Comparison of ENCODE assay signal across 26 cellular contexts in the genomic region with DNA sequence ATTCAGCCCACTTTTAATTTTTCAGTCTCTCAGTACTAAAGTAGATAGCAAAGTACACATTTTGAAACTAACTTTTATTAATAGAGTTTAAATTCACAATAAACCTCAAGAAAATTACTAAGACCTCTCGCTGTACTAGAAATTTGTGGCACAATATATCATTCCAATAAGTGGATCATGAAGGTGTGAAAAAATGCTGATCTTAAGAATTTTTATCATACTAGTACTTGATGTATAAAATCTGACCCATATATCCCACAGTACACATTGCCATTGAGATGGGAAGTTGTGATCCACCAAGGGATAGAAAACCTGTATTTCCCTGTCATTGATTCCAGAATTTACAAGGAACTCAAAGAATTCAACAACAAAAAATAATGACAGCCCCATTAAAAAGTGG.
DNase-seq lines count a peak whose midpoint lies in the region; ATAC-seq, FAIRE-seq and TF ChIP-seq lines count a peak whose summit lies in the region.
"Had no signal": no experiment of that assay in that cellular context is flagged by ENCODE, and none has a peak within 500 bp of the region (broad histone marks: within the 10 kb centered on the region; RNA-seq: fewer than 3 reads in every experiment).

No MANE protein-coding gene starts in this region.

- no peaks in the 10 kb centered on the region for H3K27me3 ChIP-seq in MM.1S (replicated peaks; ENCODE audit: insufficient read depth, low read length)
- H3K27me3 ChIP-seq in CD4-positive, alpha-beta memory T cell (ENCODE audit: insufficient read depth, low read length), result no peaks in the 10 kb centered on the region
- H3K27me3 ChIP-seq: BLaER1 treated with 17β-estradiol and CSF1 and Interleukin-3, amounts not matched to agents 10 nM and 100 nM had no signal

- H3K36me3 ChIP-seq in MM.1S (replicated peaks; ENCODE audit: insufficient read depth, low read length), result no peaks in the 10 kb centered on the region
- no peaks in the 10 kb centered on the region for H3K36me3 ChIP-seq in CD4-positive, alpha-beta memory T cell (ENCODE audit: insufficient read depth, low read length)
- H3K36me3 ChIP-seq: BLaER1 treated with 17β-estradiol and CSF1 and Interleukin-3, amounts not matched to agents 10 nM and 100 nM had no signal

- no peaks in the 10 kb centered on the region for H3K9me2 ChIP-seq in MM.1S (replicated peaks; ENCODE audit: insufficient read depth, low read length)

- CTCF ChIA-PET in A549 (lab: Yijun Ruan, JAX), result interaction anchor here (1.8 kb wide), 1 partner anchor 11 kb away, joined by 7 read pairs; no protein-coding TSS in a partner anchor
- CTCF ChIA-PET in CD4-positive, alpha-beta memory T cell (lab: Charles Lee; ENCODE audit: partially characterized antibody), result interaction anchor here (1.3 kb wide), 1 partner anchor 11 kb away, joined by 3 read pairs; no protein-coding TSS in a partner anchor

- H3K4me3 Mint-ChIP-seq in nephron (peak overlapping the region in 1 of 3 experiments; percentile 5), type B pancreatic cell (no peak overlapping the region)
- H3K4me3 Mint-ChIP-seq in CD4-positive, alpha-beta memory T cell, result no peak overlapping the region
- H3K4me3 Mint-ChIP-seq: B cell; CD4-positive, alpha-beta T cell; CD8-positive, alpha-beta memory T cell had no signal

- no peaks in the 10 kb centered on the region for H3K4me1 ChIP-seq in A549
- peaks cover 10% of the 10 kb centered on the region; the same call in 1 of the 2 replicates for H3K4me1 ChIP-seq in MM.1S (ENCODE audit: low read length)
- H3K4me1 ChIP-seq in CD4-positive, alpha-beta memory T cell (ENCODE audit: insufficient read depth, low read length), result no peaks in the 10 kb centered on the region

- no peaks in the 10 kb centered on the region for H3K9me3 Mint-ChIP-seq in nephron
- H3K9me3 Mint-ChIP-seq in type B pancreatic cell, result no peaks in the 10 kb centered on the region
- no peaks in the 10 kb centered on the region for H3K9me3 Mint-ChIP-seq in CD4-positive, alpha-beta memory T cell
- H3K9me3 Mint-ChIP-seq: CD4-positive, alpha-beta T cell; CD8-positive, alpha-beta memory T cell had no signal

- peak overlapping the region; percentile 37 to 95 (median 81) for H3K27ac Mint-ChIP-seq in nephron
- H3K27ac Mint-ChIP-seq in type B pancreatic cell, result peak overlapping the region; percentile 25
- H3K27ac Mint-ChIP-seq in CD4-positive, alpha-beta memory T cell, result no peak overlapping the region
- H3K27ac Mint-ChIP-seq: B cell; CD4-positive, alpha-beta T cell; CD8-positive, alpha-beta memory T cell had no signal

- no peak overlapping the region for H3K4me3 ChIP-seq in A549
- H3K4me3 ChIP-seq in MM.1S (ENCODE audit: low read length), result no peak overlapping the region
- no peak overlapping the region for H3K4me3 ChIP-seq in CD4-positive, alpha-beta memory T cell (ENCODE audit: low read length in 2 of 2)
- H3K4me3 ChIP-seq: BLaER1 treated with 17β-estradiol and CSF1 and Interleukin-3, amounts not matched to agents 10 nM and 100 nM; GM12878 had no signal

- TF ChIP-seq POLR2A in A549 (IDR thresholded peaks at IDR 0.05; ENCODE audit: low read length), result no peak

- TF ChIP-seq RAD21 in A549 (conservative IDR thresholded peaks at IDR 0.05 in 1 of 2, IDR thresholded peaks at IDR 0.05 in 1 of 2), result no peak

- no peaks in the 10 kb centered on the region for H3F3A ChIP-seq in MM.1S (ENCODE audit: insufficient read depth, low read length)

- H3K9me3 ChIP-seq in A549 (no peaks in the 10 kb centered on the region), MM.1S (replicated peaks; ENCODE audit: insufficient read depth, low read length) (no peaks in the 10 kb centered on the region)
- H3K9me3 ChIP-seq in CD4-positive, alpha-beta memory T cell (ENCODE audit: control insufficient read depth in 1 of 2, low read length in 2 of 2), result no peaks in the 10 kb centered on the region
- H3K9me3 ChIP-seq: BLaER1 treated with 17β-estradiol and CSF1 and Interleukin-3, amounts not matched to agents 10 nM and 100 nM had no signal

- H2AFZ ChIP-seq in MM.1S (ENCODE audit: low read length), result no peak overlapping the region

- no peak overlapping the region for H3K4me2 ChIP-seq in A549
- H3K4me2 ChIP-seq in MM.1S (ENCODE audit: low read depth, low read length), result 0 out of 2 replicates have a peak overlapping the region, but pooled peaks have one; percentile 1
- H3K4me2 ChIP-seq: BLaER1 treated with 17β-estradiol and CSF1 and Interleukin-3, amounts not matched to agents 10 nM and 100 nM had no signal

- 86% methylated on average over 1 of the region's 1 CpG for WGBS in A549 (ENCODE audit: missing lambda C conversion rate)

- no peak for FAIRE-seq in A549 (lab: Jason Lieb, UNC)
- FAIRE-seq: A204.1, GM12878, GM12892, GM18507, GM19239 had no signal

- no peak overlapping the region for H3K9ac ChIP-seq in MM.1S (ENCODE audit: low read length)
- H3K9ac ChIP-seq: BLaER1 treated with 17β-estradiol and CSF1 and Interleukin-3, amounts not matched to agents 10 nM and 100 nM had no signal

- ATAC-seq in A549 (no peak), HG03025 (IDR thresholded peaks at IDR 0.05; ENCODE audit: low FRiP score, unreplicated experiment) (no peak), GM18867 (IDR thresholded peaks at IDR 0.05; ENCODE audit: unreplicated experiment) (no peak)
- ATAC-seq: GM12878 had no signal

- POLR2A ChIA-PET in A549 (lab: Yijun Ruan, JAX), result no interaction called here
- POLR2A ChIA-PET in CD4-positive, alpha-beta memory T cell (lab: Charles Lee; ENCODE audit: partially characterized antibody), result no interaction called here

- no peak for TF ChIP-seq EP300 in A549 (IDR thresholded peaks at IDR 0.05)

- TF ChIP-seq CTCF in A549 (IDR thresholded peaks at IDR 0.05) (no peak), MM.1S (IDR thresholded peaks at IDR 0.05; ENCODE audit: low read length) (no peak), nephron (IDR thresholded peaks at IDR 0.05; ENCODE audit: unreplicated experiment in 3 of 3) (no peak), type B pancreatic cell (conservative IDR thresholded peaks at IDR 0.05) (no peak)

- no peaks in the 10 kb centered on the region for H4K20me1 ChIP-seq in MM.1S (ENCODE audit: insufficient read depth, low read length)
- H4K20me1 ChIP-seq: BLaER1 treated with 17β-estradiol and CSF1 and Interleukin-3, amounts not matched to agents 10 nM and 100 nM had no signal

- H3K36me3 Mint-ChIP-seq in nephron (ENCODE audit: low read depth) (no peaks in the 10 kb centered on the region), type B pancreatic cell (no peaks in the 10 kb centered on the region)
- no peaks in the 10 kb centered on the region for H3K36me3 Mint-ChIP-seq in CD4-positive, alpha-beta memory T cell
- H3K36me3 Mint-ChIP-seq: CD8-positive, alpha-beta memory T cell had no signal

- no peaks in the 10 kb centered on the region for H3K79me2 ChIP-seq in MM.1S (ENCODE audit: low read length)

- H3K27ac ChIP-seq in A549 (no peak overlapping the region), MM.1S (ENCODE audit: low read length) (no peak overlapping the region)
- no peak overlapping the region for H3K27ac ChIP-seq in CD4-positive, alpha-beta memory T cell (ENCODE audit: low read depth, low read length)
- H3K27ac ChIP-seq: BLaER1 treated with 17β-estradiol and CSF1 and Interleukin-3, amounts not matched to agents 10 nM and 100 nM; C4-2B had no signal

- H3K27me3 Mint-ChIP-seq in nephron (ENCODE audit: low read depth) (no peaks in the 10 kb centered on the region), type B pancreatic cell (no peaks in the 10 kb centered on the region)
- peaks cover 4 to 11% of the 10 kb centered on the region in 2 donors for H3K27me3 Mint-ChIP-seq in CD4-positive, alpha-beta memory T cell

- no peak for DNase-seq in A549 (ENCODE audit: low read depth in 1 of 2, low spot score in 1 of 2)
- no peak for DNase-seq in MM.1S
- no peak for DNase-seq in type B pancreatic cell (ENCODE audit: extremely low spot score, unreplicated experiment)
- DNase-seq in CD4-positive, alpha-beta memory T cell, result no peak
- DNase-seq: 8988T; AML-193; CD4-positive, alpha-beta T cell; CD8-positive, alpha-beta memory T cell; COR-L47; DMS153; DMS53; DMS79; DND-41; EL; GDM1 had no signal

- intact Hi-C loops in CD4-positive, alpha-beta memory T cell (cut with micrococcal nuclease), result no loop called here

- H3K4me1 Mint-ChIP-seq in nephron, result peaks cover 46% of the 10 kb centered on the region
- peaks cover 55% of the 10 kb centered on the region for H3K4me1 Mint-ChIP-seq in type B pancreatic cell (ENCODE audit: unreplicated experiment)
- H3K4me1 Mint-ChIP-seq in CD4-positive, alpha-beta memory T cell, result no peaks in the 10 kb centered on the region
- H3K4me1 Mint-ChIP-seq: CD8-positive, alpha-beta memory T cell had no signal

TF ChIP-seq in A549, 52 proteins besides CTCF, POLR2A, EP300 and RAD21:
- TF ChIP-seq MAFK (IDR thresholded peaks at IDR 0.05; ENCODE audit: partially characterized antibody) (peak; percentile 27), FOSB (CRISPR knock-in tag; IDR thresholded peaks at IDR 0.05) (no peak)

Comparison
In these comparisons a context has a peak if more than half of its experiments do, and no peak if none do; other contexts are left out.
1. H3K27ac Mint-ChIP-seq: peak in nephron (3 of 3) and type B pancreatic cell (single experiment); none in CD4-positive, alpha-beta memory T cell (0 of 7).